In the genomic region with DNA sequence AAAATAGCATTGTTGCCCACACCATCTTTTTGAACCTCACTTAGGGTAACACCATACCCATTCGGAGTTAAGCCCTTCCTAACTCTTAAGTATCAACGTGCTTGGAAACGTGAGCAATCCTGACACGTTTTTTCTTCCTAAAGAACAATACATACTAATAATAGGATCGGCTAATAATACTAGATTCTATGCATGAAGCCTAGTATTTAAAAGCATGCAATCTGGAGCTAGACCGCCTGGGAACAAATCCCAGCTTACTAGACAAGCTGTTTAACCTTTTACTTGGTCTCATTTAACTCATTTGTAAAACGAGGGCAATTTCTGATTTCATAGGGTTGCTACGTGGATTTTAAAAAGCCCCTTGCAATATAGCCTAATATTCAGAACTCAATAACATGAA, we compare ENCODE assay signal across 1 cellular context.
TF ChIP-seq lines count a peak whose summit lies in the region.

No MANE protein-coding gene starts in this region.

TF ChIP-seq in HCT116, 20 proteins besides CTCF, POLR2A, EP300 and RAD21 (continued from another document):
- TF ChIP-seq, protein P1, sequence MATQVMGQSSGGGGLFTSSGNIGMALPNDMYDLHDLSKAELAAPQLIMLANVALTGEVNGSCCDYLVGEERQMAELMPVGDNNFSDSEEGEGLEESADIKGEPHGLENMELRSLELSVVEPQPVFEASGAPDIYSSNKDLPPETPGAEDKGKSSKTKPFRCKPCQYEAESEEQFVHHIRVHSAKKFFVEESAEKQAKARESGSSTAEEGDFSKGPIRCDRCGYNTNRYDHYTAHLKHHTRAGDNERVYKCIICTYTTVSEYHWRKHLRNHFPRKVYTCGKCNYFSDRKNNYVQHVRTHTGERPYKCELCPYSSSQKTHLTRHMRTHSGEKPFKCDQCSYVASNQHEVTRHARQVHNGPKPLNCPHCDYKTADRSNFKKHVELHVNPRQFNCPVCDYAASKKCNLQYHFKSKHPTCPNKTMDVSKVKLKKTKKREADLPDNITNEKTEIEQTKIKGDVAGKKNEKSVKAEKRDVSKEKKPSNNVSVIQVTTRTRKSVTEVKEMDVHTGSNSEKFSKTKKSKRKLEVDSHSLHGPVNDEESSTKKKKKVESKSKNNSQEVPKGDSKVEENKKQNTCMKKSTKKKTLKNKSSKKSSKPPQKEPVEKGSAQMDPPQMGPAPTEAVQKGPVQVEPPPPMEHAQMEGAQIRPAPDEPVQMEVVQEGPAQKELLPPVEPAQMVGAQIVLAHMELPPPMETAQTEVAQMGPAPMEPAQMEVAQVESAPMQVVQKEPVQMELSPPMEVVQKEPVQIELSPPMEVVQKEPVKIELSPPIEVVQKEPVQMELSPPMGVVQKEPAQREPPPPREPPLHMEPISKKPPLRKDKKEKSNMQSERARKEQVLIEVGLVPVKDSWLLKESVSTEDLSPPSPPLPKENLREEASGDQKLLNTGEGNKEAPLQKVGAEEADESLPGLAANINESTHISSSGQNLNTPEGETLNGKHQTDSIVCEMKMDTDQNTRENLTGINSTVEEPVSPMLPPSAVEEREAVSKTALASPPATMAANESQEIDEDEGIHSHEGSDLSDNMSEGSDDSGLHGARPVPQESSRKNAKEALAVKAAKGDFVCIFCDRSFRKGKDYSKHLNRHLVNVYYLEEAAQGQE (IDR thresholded peaks at IDR 0.05; ENCODE audit: low read depth) = no peak
- TF ChIP-seq EGR1 (IDR thresholded peaks at IDR 0.05; ENCODE audit: low read depth) = no peak
- TF ChIP-seq ZNF274 (IDR thresholded peaks at IDR 0.05; ENCODE audit: low read depth, low read length) = no peak
- TF ChIP-seq, protein P2, sequence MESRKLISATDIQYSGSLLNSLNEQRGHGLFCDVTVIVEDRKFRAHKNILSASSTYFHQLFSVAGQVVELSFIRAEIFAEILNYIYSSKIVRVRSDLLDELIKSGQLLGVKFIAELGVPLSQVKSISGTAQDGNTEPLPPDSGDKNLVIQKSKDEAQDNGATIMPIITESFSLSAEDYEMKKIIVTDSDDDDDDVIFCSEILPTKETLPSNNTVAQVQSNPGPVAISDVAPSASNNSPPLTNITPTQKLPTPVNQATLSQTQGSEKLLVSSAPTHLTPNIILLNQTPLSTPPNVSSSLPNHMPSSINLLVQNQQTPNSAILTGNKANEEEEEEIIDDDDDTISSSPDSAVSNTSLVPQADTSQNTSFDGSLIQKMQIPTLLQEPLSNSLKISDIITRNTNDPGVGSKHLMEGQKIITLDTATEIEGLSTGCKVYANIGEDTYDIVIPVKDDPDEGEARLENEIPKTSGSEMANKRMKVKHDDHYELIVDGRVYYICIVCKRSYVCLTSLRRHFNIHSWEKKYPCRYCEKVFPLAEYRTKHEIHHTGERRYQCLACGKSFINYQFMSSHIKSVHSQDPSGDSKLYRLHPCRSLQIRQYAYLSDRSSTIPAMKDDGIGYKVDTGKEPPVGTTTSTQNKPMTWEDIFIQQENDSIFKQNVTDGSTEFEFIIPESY (IDR thresholded peaks at IDR 0.05; ENCODE audit: extremely low read depth, insufficient replicate concordance, low read length) = no peak
- no peak for TF ChIP-seq SIN3A (IDR thresholded peaks at IDR 0.05; ENCODE audit: low read depth)
TF ChIP-seq in HCT116: peak in this region for 0.
